ENCODE assay signal across 16 cellular contexts in genomic region chr12:3205742-3206519, GRCh38.
DNase-seq lines count a peak whose midpoint lies in the region; ATAC-seq and TF ChIP-seq lines count a peak whose summit lies in the region.
"Had no signal": no experiment of that assay in that cellular context is flagged by ENCODE, and none has a peak within 500 bp of the region (broad histone marks: within the 10 kb centered on the region; RNA-seq: fewer than 3 reads in every experiment).

No MANE protein-coding gene starts in this region.

- DNase-seq in Right ventricle myocardium inferior (ENCODE audit: missing footprints) (no peak), cardiac septum (ENCODE audit: low spot score) (no peak), fibroblast of villous mesenchyme (ENCODE audit: low read depth) (peak; percentile 37), myocyte (ENCODE audit: low read depth) (peak; percentile 98), NCI-H1092 treated with DMSO at 0.1 percent for 48 hours (lab: John Stamatoyannopoulos, UW) (no peak), anterior cingulate cortex (lab: John Stamatoyannopoulos, UW) (no peak)
- no peak for DNase-seq in activated naive CD4-positive, alpha-beta T cell treated with anti-CD3 and anti-CD28 coated beads, Interleukin-2, amount 50 U/mL, for 16 hours
- DNase-seq: activated CD4-positive, alpha-beta memory T cell treated with anti-CD3 and anti-CD28 coated beads, Interleukin-2, amount 10 ng/mL, durations not matched to agents 7 days and 5 days; CD4-positive, alpha-beta memory T cell; dorsolateral prefrontal cortex; lower lobe of right lung; NCI-H2029 treated with DMSO at 0.1 percent for 48 hours; stimulated activated CD4-positive, alpha-beta T cell treated with anti-CD3 and anti-CD28 coated beads, Interleukin-4, amount 100 ng/mL, for 24 hours had no signal

- intact Hi-C loops in Right ventricle myocardium inferior (cut with DNase I) (loop anchor here (2.0 kb wide), 1 partner anchor 15 kb away; no protein-coding TSS in a partner anchor), cardiac septum (cut with DNase I) (loop anchor here (2.0 to 5.0 kb wide), 2 partner anchors 36 to 69 kb away; no protein-coding TSS in a partner anchor)

- ATAC-seq in Right ventricle myocardium inferior = peak; percentile 14
- no peak for ATAC-seq in HG03196 (IDR thresholded peaks at IDR 0.05; ENCODE audit: unreplicated experiment)
- ATAC-seq: Panc1 had no signal

- no peak for TF ChIP-seq CTCF in fibroblast of villous mesenchyme (IDR thresholded peaks at IDR 0.05; ENCODE audit: insufficient read depth, low read depth, low read length)

- H3K4me3 ChIP-seq in fibroblast of villous mesenchyme (ENCODE audit: low read depth, low read length) = no peak overlapping the region
- H3K4me3 ChIP-seq: dorsolateral prefrontal cortex, lower lobe of right lung, thoracic aorta had no signal

Comparison
In these comparisons a context has a peak if more than half of its experiments do, and no peak if none do; other contexts are left out.
1. DNase-seq: peak in fibroblast of villous mesenchyme (single experiment) and myocyte (single experiment); none in Right ventricle myocardium inferior (single experiment), cardiac septum (single experiment), activated naive CD4-positive, alpha-beta T cell treated with anti-CD3 and anti-CD28 coated beads, Interleukin-2, amount 50 U/mL, for 16 hours (single experiment), NCI-H1092 treated with DMSO at 0.1 percent for 48 hours (single experiment) and anterior cingulate cortex (0 of 58).